ENCODE assay signal across 8 cellular contexts in genomic region chr6:170612256-170612804, GRCh38. TPM values are rescaled to one million over a fixed set of nuclear protein-coding genes. Genes with fewer than 3 reads are reported as not detected.
DNase-seq lines count a peak whose midpoint lies in the region; ATAC-seq and TF ChIP-seq lines count a peak whose summit lies in the region.
"Not testable (repeated sequence)": the region's sequence is repeated elsewhere in the genome, so short reads cannot be mapped to it uniquely, and the experiment has no call there.

No MANE protein-coding gene starts in this region.

- not testable (repeated sequence) for H3K36me3 Mint-ChIP-seq in WTC11

- H3K9me3 Mint-ChIP-seq in WTC11, result not testable (repeated sequence)

- peaks cover 22% of the 10 kb centered on the region for H3K27me3 Mint-ChIP-seq in WTC11 (ENCODE audit: low read depth)

- H3K27me3 ChIP-seq in body of pancreas, result not testable (repeated sequence)

- ATAC-seq in GM18502 (IDR thresholded peaks at IDR 0.05; ENCODE audit: poor library complexity, unreplicated experiment), result peak; percentile 92
- ATAC-seq in GM19467 (IDR thresholded peaks at IDR 0.05; ENCODE audit: unreplicated experiment), result peak; percentile 81
- peak; percentile 81 for ATAC-seq in HG02588 (IDR thresholded peaks at IDR 0.05; ENCODE audit: unreplicated experiment)
- ATAC-seq in HG03196 (IDR thresholded peaks at IDR 0.05; ENCODE audit: unreplicated experiment), result peak; percentile 92
- ATAC-seq in WTC11, result peak; percentile 67
- peak; percentile 86 for ATAC-seq in body of pancreas
- peak; percentile 92 for ATAC-seq in left lobe of liver

- POLR2A ChIA-PET in WTC11 (lab: Charles Lee), result not testable (repeated sequence)

- peak overlapping the region; percentile 74 for H3K4me3 Mint-ChIP-seq in WTC11

- not testable (repeated sequence) for H3K36me3 ChIP-seq in body of pancreas (replicated peaks in 1 of 2; ENCODE audit: insufficient read depth in 1 of 2, low read depth in 2 of 2)

- not testable (repeated sequence) for H3K27ac Mint-ChIP-seq in WTC11

- intact Hi-C loops in body of pancreas (cut with DNase I), result not testable (repeated sequence)

- not testable (repeated sequence) for H3K4me3 ChIP-seq in body of pancreas
- H3K4me3 ChIP-seq in skeletal muscle cell (ENCODE audit: low read depth, low read length), result peak overlapping the region; percentile 18

- not testable (repeated sequence) for H3K27ac ChIP-seq in body of pancreas

- not testable (repeated sequence) for H3K4me1 ChIP-seq in body of pancreas

- CTCF ChIA-PET in WTC11 (lab: Charles Lee), result not testable (repeated sequence)

- not testable (repeated sequence) for DNase-seq in WTC11 (ENCODE audit: low spot score); body of pancreas; left lobe of liver (ENCODE audit: low spot score); skeletal muscle cell (ENCODE audit: low read depth)

- TF ChIP-seq POLR2A in body of pancreas (IDR thresholded peaks at IDR 0.05), result not testable (repeated sequence)

- 0 to 1% methylated on average over 10 to 24 of the region's 55 CpGs for WGBS in body of pancreas, 2 donors

- not testable (repeated sequence) for H3K9me3 ChIP-seq in body of pancreas

- H3K4me1 Mint-ChIP-seq in WTC11, result not testable (repeated sequence)

- not testable (repeated sequence) for TF ChIP-seq CTCF in WTC11 (IDR thresholded peaks at IDR 0.05); body of pancreas (IDR thresholded peaks at IDR 0.05)

RNA-seq across cellular contexts. Expression of gene PDCD2, which starts 27.9 kb away (rescaled TPM):
- 112 to 132 TPM (median 113 TPM) in 3 replicates for total RNA-seq in WTC11 (2021)
- 10 to 100 TPM; 41.5 to 65.6 TPM for total RNA-seq in body of pancreas
- 22.2 TPM for total RNA-seq in left lobe of liver

RNA-seq across cellular contexts. Expression of gene TBP, which starts 58.2 kb away (rescaled TPM):
- total RNA-seq in WTC11 (2021) (20.2 to 20.9 TPM (median 20.6 TPM) in 3 replicates), body of pancreas (10 to 100 TPM in 1 of 2 donors, 1 to 10 TPM in 1; 8.6 to 10.4 TPM), left lobe of liver (6.4 TPM)

RNA-seq across cellular contexts. Expression of gene PSMB1, which starts 59.2 kb away (rescaled TPM):
- total RNA-seq in WTC11 (2021) (199 to 215 TPM (median 209 TPM) in 3 replicates), body of pancreas (10 to 100 TPM; 39.9 to 80.9 TPM), left lobe of liver (89.8 TPM)
